Comparison of ENCODE assay signal across 9 cellular contexts in the genomic region with DNA sequence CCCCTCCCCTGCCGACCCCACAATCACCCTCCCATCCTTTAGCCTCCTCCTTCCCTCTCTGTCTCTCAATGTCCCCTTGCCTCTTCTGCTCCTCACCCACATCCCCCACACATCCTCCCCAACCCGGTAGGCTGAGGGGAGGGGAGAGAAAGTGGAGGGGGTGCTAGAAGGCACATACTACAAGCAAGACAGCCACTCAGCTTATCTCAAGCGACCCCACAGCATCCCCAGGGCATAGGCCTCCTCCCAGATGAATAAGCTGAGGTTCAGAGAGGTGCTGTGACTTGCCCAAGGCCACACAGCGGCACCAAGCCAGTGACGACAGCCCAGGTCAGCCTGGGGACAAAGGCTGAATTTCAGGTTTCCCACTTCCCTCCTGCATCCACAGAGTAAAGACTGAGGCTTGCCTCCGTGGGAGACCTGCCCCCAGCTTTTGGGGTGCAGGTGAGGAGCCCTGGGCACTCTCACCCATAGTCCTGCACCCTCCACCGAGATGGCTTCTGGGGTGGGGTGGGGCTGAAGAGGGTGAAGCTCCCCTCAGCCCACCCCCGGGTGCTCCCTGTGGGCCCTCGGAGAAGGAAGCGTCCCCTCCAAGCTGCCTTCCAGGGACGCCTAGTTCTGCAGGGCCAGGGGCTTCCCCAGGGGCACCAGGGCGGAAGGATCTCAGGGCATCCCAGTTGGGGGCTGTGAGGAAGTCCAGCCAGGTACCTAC. TPM values are rescaled to one million over a fixed set of nuclear protein-coding genes. Genes with fewer than 3 reads are reported as not detected.
A peak's percentile ranks its signal among the peaks of the same experiment; 100 is the strongest.
DNase-seq lines count a peak whose midpoint lies in the region; ATAC-seq and TF ChIP-seq lines count a peak whose summit lies in the region.
"Had no signal": no experiment of that assay in that cellular context is flagged by ENCODE, and none has a peak within 500 bp of the region (broad histone marks: within the 10 kb centered on the region; RNA-seq: fewer than 3 reads in every experiment).

No MANE protein-coding gene starts in this region.

- CTCF ChIA-PET in activated CD8-positive, alpha-beta T cell treated with anti-CD3 and anti-CD28 coated beads, Interleukin-2, amount 10 ng/mL, durations not matched to agents 7 days and 5 days (lab: Charles Lee): interaction anchor here (0.9 to 10.2 kb wide), 19 partner anchors 10 to 414 kb away, joined by 3 to 195 read pairs (median 7); partner anchors contain the start of genes GGA1 and PDXP

- peaks cover 24 to 36% (median 34%) of the 10 kb centered on the region in 11 experiments for H3K36me3 ChIP-seq in BLaER1 treated with 17β-estradiol and CSF1 and Interleukin-3, amounts not matched to agents 10 nM and 100 nM
- H3K36me3 ChIP-seq in right lobe of liver: no peaks in the 10 kb centered on the region

- H3K27ac Mint-ChIP-seq in H9: no peak overlapping the region
- H3K27ac Mint-ChIP-seq in activated CD8-positive, alpha-beta T cell treated with anti-CD3 and anti-CD28 coated beads, Interleukin-2, amount 10 ng/mL, durations not matched to agents 7 days and 5 days: peak overlapping the region; percentile 99

- DNase-seq in H9 (no peak), right lobe of liver (peak in 1 of 3 donors; percentile 21), GM13976 (ENCODE audit: low spot score) (no peak), inferior parietal cortex (ENCODE audit: extremely low spot score) (no peak), DMS79 treated with DMSO at 0.1 percent for 48 hours (lab: John Stamatoyannopoulos, UW) (no peak), NCI-H510A (lab: John Stamatoyannopoulos, UW) (no peak)
- DNase-seq in activated CD8-positive, alpha-beta T cell treated with anti-CD3 and anti-CD28 coated beads, Interleukin-2, amount 10 ng/mL, durations not matched to agents 7 days and 5 days: peak; percentile 56

- no peak for TF ChIP-seq POLR2A in right lobe of liver (IDR thresholded peaks at IDR 0.05)

- H4K5ac ChIP-seq in H9 (ENCODE audit: insufficient read length, low read depth, low read length): no peak overlapping the region

- no peak overlapping the region for H4K8ac ChIP-seq in H9 (replicated peaks; ENCODE audit: insufficient read length, low read depth, low read length)

- no peak overlapping the region for H2BK12ac ChIP-seq in H9 (ENCODE audit: insufficient read length, low read depth, low read length)

- no peak overlapping the region for H2BK20ac ChIP-seq in H9 (ENCODE audit: low read depth, low read length, poor library complexity, severe bottlenecking)

- peak overlapping the region; percentile 91 to 100 (median 99) for H3K4me2 ChIP-seq in BLaER1 treated with 17β-estradiol and CSF1 and Interleukin-3, amounts not matched to agents 10 nM and 100 nM
- no peak overlapping the region for H3K4me2 ChIP-seq in H9 (ENCODE audit: insufficient read depth, insufficient read length, low read length)

- peak overlapping the region; percentile 63 to 94 (median 86) for H3K27ac ChIP-seq in BLaER1 treated with 17β-estradiol and CSF1 and Interleukin-3, amounts not matched to agents 10 nM and 100 nM
- no peak overlapping the region for H3K27ac ChIP-seq in H9 (ENCODE audit: insufficient read length, low read depth, low read length)
- H3K27ac ChIP-seq in right lobe of liver: peak overlapping the region in 2 of 3 donors; percentile 40 to 67

- no peak overlapping the region for H2AFZ ChIP-seq in H9 (ENCODE audit: low read length)

- no peaks in the 10 kb centered on the region for H3K23me2 ChIP-seq in H9 (ENCODE audit: insufficient read length, low read depth, low read length, poor library complexity, severe bottlenecking)

- H3K56ac ChIP-seq in H9 (ENCODE audit: insufficient read length, low read depth, low read length): no peak overlapping the region

- H2BK15ac ChIP-seq in H9 (ENCODE audit: low read depth, low read length): no peak overlapping the region

- no peak overlapping the region for H2BK5ac ChIP-seq in H9 (ENCODE audit: insufficient read length, low read length)

- no peaks in the 10 kb centered on the region for H3K79me2 ChIP-seq in H9 (ENCODE audit: insufficient read depth, low read length)

- intact Hi-C loops in right lobe of liver (cut with DNase I): no loop called here

- H3K4ac ChIP-seq in H9 (ENCODE audit: low read depth, low read length): no peak overlapping the region

- H3K27me3 Mint-ChIP-seq in H9 (ENCODE audit: low read depth): peaks cover 10% of the 10 kb centered on the region
- no peaks in the 10 kb centered on the region for H3K27me3 Mint-ChIP-seq in activated CD8-positive, alpha-beta T cell treated with anti-CD3 and anti-CD28 coated beads, Interleukin-2, amount 10 ng/mL, durations not matched to agents 7 days and 5 days (ENCODE audit: low read depth)

- H2BK120ac ChIP-seq in H9 (ENCODE audit: low read depth, low read length, poor library complexity, severe bottlenecking): no peak overlapping the region

- no peaks in the 10 kb centered on the region for H3K27me3 ChIP-seq in BLaER1 treated with 17β-estradiol and CSF1 and Interleukin-3, amounts not matched to agents 10 nM and 100 nM
- H3K27me3 ChIP-seq in H9 (ENCODE audit: insufficient read depth, low read length) (no peaks in the 10 kb centered on the region), right lobe of liver (no peaks in the 10 kb centered on the region)

- H2AK5ac ChIP-seq in H9 (ENCODE audit: insufficient read length, low read length): no peak overlapping the region

- H4K20me1 ChIP-seq in BLaER1 treated with 17β-estradiol and CSF1 and Interleukin-3, amounts not matched to agents 10 nM and 100 nM: peaks cover 31 to 38% (median 37%) of the 10 kb centered on the region in 11 experiments; a peak in 21 of 22 replicates
- no peaks in the 10 kb centered on the region for H4K20me1 ChIP-seq in H9 (ENCODE audit: control insufficient read depth, insufficient read depth, insufficient read length)

- no peaks in the 10 kb centered on the region; a peak in 1 of 5 replicates for H3K9me3 Mint-ChIP-seq in H9
- no peaks in the 10 kb centered on the region for H3K9me3 Mint-ChIP-seq in activated CD8-positive, alpha-beta T cell treated with anti-CD3 and anti-CD28 coated beads, Interleukin-2, amount 10 ng/mL, durations not matched to agents 7 days and 5 days (ENCODE audit: insufficient read depth)

- no peak overlapping the region for H4K91ac ChIP-seq in H9 (ENCODE audit: insufficient read length, low read depth, low read length)

- H3K9ac ChIP-seq in BLaER1 treated with 17β-estradiol and CSF1 and Interleukin-3, amounts not matched to agents 10 nM and 100 nM: peak overlapping the region; percentile 82 to 92 (median 86)
- no peak overlapping the region for H3K9ac ChIP-seq in H9 (ENCODE audit: extremely low read depth, insufficient read length, low read length)

- in situ Hi-C loops in GM13976 (cut with MboI; ENCODE audit: low sequenced_read_pairs, unreplicated experiment): no loop called here

- peaks cover 9 to 30% of the 10 kb centered on the region in 2 experiments for H3K4me1 Mint-ChIP-seq in H9
- H3K4me1 Mint-ChIP-seq in activated CD8-positive, alpha-beta T cell treated with anti-CD3 and anti-CD28 coated beads, Interleukin-2, amount 10 ng/mL, durations not matched to agents 7 days and 5 days (ENCODE audit: low read depth): peaks cover 52% of the 10 kb centered on the region

- no CpG with 5 or more reads among the region's 12 CpGs for WGBS in H9 (ENCODE audit: extremely low coverage, insufficient read length, low lambda C conversion rate)
- 24% methylated on average over 6 of the region's 12 CpGs for WGBS in right lobe of liver (ENCODE audit: insufficient coverage, low coverage, low lambda C conversion rate, missing lambda C conversion rate)

- peak overlapping the region; percentile 66 to 99 (median 87) for H3K4me3 ChIP-seq in BLaER1 treated with 17β-estradiol and CSF1 and Interleukin-3, amounts not matched to agents 10 nM and 100 nM
- peak overlapping the region; percentile 10 to 47 (median 17) for H3K4me3 ChIP-seq in right lobe of liver

- H3K18ac ChIP-seq in H9 (ENCODE audit: insufficient read length, low read depth, low read length): no peak overlapping the region

- H3K14ac ChIP-seq in H9 (ENCODE audit: insufficient read depth, low read length): peak overlapping the region; percentile 53; the same call in 1 of the 2 replicates

- H3K36me3 Mint-ChIP-seq in H9 (ENCODE audit: insufficient read depth in 1 of 3, low read depth in 3 of 3): no peaks in the 10 kb centered on the region
- peaks cover 55% of the 10 kb centered on the region for H3K36me3 Mint-ChIP-seq in activated CD8-positive, alpha-beta T cell treated with anti-CD3 and anti-CD28 coated beads, Interleukin-2, amount 10 ng/mL, durations not matched to agents 7 days and 5 days (ENCODE audit: low read depth)

- ATAC-seq in activated CD8-positive, alpha-beta T cell treated with anti-CD3 and anti-CD28 coated beads, Interleukin-2, amount 10 ng/mL, durations not matched to agents 7 days and 5 days: no peak
- peak in 3 of 4 donors; percentile 4 to 24 (median 5) for ATAC-seq in right lobe of liver

- peaks cover 57 to 76% (median 69%) of the 10 kb centered on the region in 10 experiments for H3K4me1 ChIP-seq in BLaER1 treated with 17β-estradiol and CSF1 and Interleukin-3, amounts not matched to agents 10 nM and 100 nM
- H3K4me1 ChIP-seq in H9 (ENCODE audit: insufficient read depth, low read length): no peaks in the 10 kb centered on the region
- H3K4me1 ChIP-seq in right lobe of liver: no peaks in the 10 kb centered on the region

- H3K23ac ChIP-seq in H9 (ENCODE audit: insufficient read length, low read depth, low read length): no peak overlapping the region

- TF ChIP-seq CTCF in H9 (conservative IDR thresholded peaks at IDR 0.05) (no peak), right lobe of liver (IDR thresholded peaks at IDR 0.05) (no peak), GM13976 (IDR thresholded peaks at IDR 0.05; ENCODE audit: borderline replicate concordance, control extremely low read depth, extremely low read depth, insufficient read depth, missing control alignments) (no peak)

- POLR2A ChIA-PET in activated CD8-positive, alpha-beta T cell treated with anti-CD3 and anti-CD28 coated beads, Interleukin-2, amount 10 ng/mL, durations not matched to agents 7 days and 5 days (lab: Charles Lee): interaction anchor here (0.6 to 9.5 kb wide), 24 partner anchors 12 to 711 kb away, joined by 3 to 278 read pairs (median 8); partner anchors contain the start of genes CYTH4, IL2RB and MFNG

- H3K79me1 ChIP-seq in H9 (ENCODE audit: insufficient read depth, low read depth, low read length, poor library complexity, severe bottlenecking): no peaks in the 10 kb centered on the region

- no peaks in the 10 kb centered on the region for H3K9me3 ChIP-seq in BLaER1 treated with 17β-estradiol and CSF1 and Interleukin-3, amounts not matched to agents 10 nM and 100 nM (replicated peaks in 1 of 11)
- H3K9me3 ChIP-seq in H9 (ENCODE audit: control insufficient read depth, low read depth, low read length) (no peaks in the 10 kb centered on the region), right lobe of liver (no peaks in the 10 kb centered on the region)

- H3K4me3 Mint-ChIP-seq in H9: peak overlapping the region in 1 of 2 experiments; percentile 51; a peak in 2 of 5 replicates
- H3K4me3 Mint-ChIP-seq in activated CD8-positive, alpha-beta T cell treated with anti-CD3 and anti-CD28 coated beads, Interleukin-2, amount 10 ng/mL, durations not matched to agents 7 days and 5 days: peak overlapping the region; percentile 99

- H3T11ph ChIP-seq in H9 (ENCODE audit: low read length): no peak overlapping the region

RNA-seq across cellular contexts. Expression of gene RAC2, which starts 0.5 kb away (rescaled TPM):
- 2.5 and 2.8 TPM in 2 replicates for total RNA-seq in H9 (2021)
- total RNA-seq in activated CD8-positive, alpha-beta T cell treated with anti-CD3 and anti-CD28 coated beads, Interleukin-2, amount 10 ng/mL, durations not matched to agents 7 days and 5 days: 1,000 to 10,000 TPM; 1,167 to 1,252 TPM
- total RNA-seq in right lobe of liver: 10 to 100 TPM in 1 of 6 experiments, 1 to 10 TPM in 5; 3.4 to 12.9 (median 6.5) TPM

RNA-seq across cellular contexts. Expression of gene SSTR3, which starts 31.3 kb away (rescaled TPM):
- total RNA-seq in H9 (2021) (0.68 and 0.72 TPM in 2 replicates), right lobe of liver (not detected)
- total RNA-seq in activated CD8-positive, alpha-beta T cell treated with anti-CD3 and anti-CD28 coated beads, Interleukin-2, amount 10 ng/mL, durations not matched to agents 7 days and 5 days: 1 to 10 TPM; 3.5 to 3.6 TPM
- total RNA-seq: glomerular endothelial cell had no signal

RNA-seq across cellular contexts. Expression of gene CYTH4, which starts 38.8 kb away (rescaled TPM):
- total RNA-seq in H9 (2021): not detected in 2 replicates
- 100 to 1,000 TPM; 107 to 114 TPM for total RNA-seq in activated CD8-positive, alpha-beta T cell treated with anti-CD3 and anti-CD28 coated beads, Interleukin-2, amount 10 ng/mL, durations not matched to agents 7 days and 5 days
- total RNA-seq in right lobe of liver: 10 to 100 TPM in 1 of 6 experiments, 1 to 10 TPM in 5; 2.9 to 12.8 (median 4.0) TPM

RNA-seq across cellular contexts. Expression of gene C1QTNF6, which starts 55.5 kb away (rescaled TPM):
- total RNA-seq in H9 (2021) (3.8 and 5.0 TPM in 2 replicates), right lobe of liver (10 to 100 TPM in 2 of 6 experiments, 1 to 10 TPM in 4; 3.3 to 12.6 (median 6.3) TPM)
- 1 to 10 TPM; 6.1 to 6.2 TPM for total RNA-seq in activated CD8-positive, alpha-beta T cell treated with anti-CD3 and anti-CD28 coated beads, Interleukin-2, amount 10 ng/mL, durations not matched to agents 7 days and 5 days

Comparison
In these comparisons a context has a peak if more than half of its experiments do, and no peak if none do; other contexts are left out.
1. RNA of gene RAC2, which starts 0.5 kb away (total RNA-seq): 1,167 to 1,252 TPM in activated CD8-positive, alpha-beta T cell treated with anti-CD3 and anti-CD28 coated beads, Interleukin-2, amount 10 ng/mL, durations not matched to agents 7 days and 5 days; 3.4 to 12.9 TPM in right lobe of liver and 2.5 to 2.8 TPM in H9; every median in the first group is over 10 times any median in the second.
2. RNA of gene CYTH4, which starts 38.8 kb away (total RNA-seq): 107 to 114 TPM in activated CD8-positive, alpha-beta T cell treated with anti-CD3 and anti-CD28 coated beads, Interleukin-2, amount 10 ng/mL, durations not matched to agents 7 days and 5 days; 2.9 to 12.8 TPM in right lobe of liver and not detected in H9; every median in the first group is over 4 times any median in the second.